In the genomic region with DNA sequence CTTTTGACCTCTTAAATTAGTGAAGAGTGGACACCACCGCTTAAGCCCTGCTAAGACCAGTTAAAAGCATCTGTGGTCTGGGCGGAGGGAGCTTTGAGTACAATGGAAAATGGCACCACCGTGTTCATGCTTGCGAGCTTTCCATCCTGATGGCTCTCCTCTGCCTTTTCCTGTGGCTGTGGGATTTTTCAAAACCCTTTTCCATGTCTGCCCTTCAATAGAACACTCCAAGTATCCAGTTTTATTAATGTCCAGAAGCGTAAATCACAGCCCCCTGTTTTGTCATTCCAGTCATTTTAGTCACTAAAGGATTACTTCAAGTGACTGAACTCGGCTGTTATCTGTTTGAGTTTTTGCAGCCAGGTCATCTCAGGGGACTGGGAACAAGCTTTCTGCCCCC, we compare ENCODE assay signal across 29 cellular contexts.
"Had no signal": no experiment of that assay in that cellular context is flagged by ENCODE, and none has a peak within 500 bp of the region (broad histone marks: within the 10 kb centered on the region; RNA-seq: fewer than 3 reads in every experiment).

No MANE protein-coding gene starts in this region.

- H3K9ac ChIP-seq: parathyroid adenoma had no signal

- H3K27ac Mint-ChIP-seq: naive thymus-derived CD4-positive, alpha-beta T cell; natural killer cell; nephron; stimulated activated effector memory CD8-positive, alpha-beta T cell treated with anti-CD3 and anti-CD28 coated beads, Interleukin-12 subunit alpha, Interleukin-12 subunit beta, amount 100 ng/mL, for 72 hours; stimulated activated naive B cell treated with anti-CD40 and anti-IgM and Interleukin-4, amounts not matched to agents 10 μg/mL and 1 μg/mL and 100 μg/mL, for 72 hours; stimulated activated naive CD8-positive, alpha-beta T cell treated with anti-CD3 and anti-CD28 coated beads, Interleukin-15, Interleukin-2, amounts not matched to agents 100 ng/mL and 50 ng/mL, for 24 hours had no signal

- H3K79me2 ChIP-seq: parathyroid adenoma had no signal

- H2AFZ ChIP-seq: parathyroid adenoma had no signal

- DNase-seq: naive thymus-derived CD4-positive, alpha-beta T cell; natural killer cell; occipital lobe; ovary; posterior cingulate gyrus; right cardiac atrium; right lobe of liver; sigmoid colon; spleen; stimulated activated CD4-positive, alpha-beta T cell treated with anti-CD3 and anti-CD28 coated beads, Interleukin-12 subunit alpha, Interleukin-12 subunit beta, amount 100 ng/mL, for 4 hours; stimulated activated CD4-positive, alpha-beta T cell treated with anti-CD3 and anti-CD28 coated beads, Interleukin-1b, Interleukin-23, amount 100 ng/mL, for 48 hours; stimulated activated CD4-positive, alpha-beta T cell treated with anti-CD3 and anti-CD28 coated beads, Interleukin-2, amount 100 ng/mL, for 48 hours; stimulated activated CD4-positive, alpha-beta T cell treated with anti-CD3 and anti-CD28 coated beads, Interleukin-4, amount 100 ng/mL, for 24 hours; stimulated activated naive B cell treated with anti-CD40 and anti-IgM and Interleukin-4, amounts not matched to agents 10 μg/mL and 1 μg/mL and 100 μg/mL, for 72 hours; stimulated activated naive CD4-positive, alpha-beta T cell treated with Interleukin-2 at 50 U/mL for 16 hours; stomach; thyroid gland; trophoblast cell; upper lobe of left lung had no signal

- H3K27me3 Mint-ChIP-seq: naive thymus-derived CD4-positive, alpha-beta T cell; stimulated activated naive B cell treated with anti-CD40 and anti-IgM and Interleukin-4, amounts not matched to agents 10 μg/mL and 1 μg/mL and 100 μg/mL, for 72 hours; stimulated activated naive CD8-positive, alpha-beta T cell treated with anti-CD3 and anti-CD28 coated beads, Interleukin-15, Interleukin-2, amounts not matched to agents 100 ng/mL and 50 ng/mL, for 24 hours had no signal

- H3K4me2 ChIP-seq: smooth muscle cell had no signal

- H3K36me3 ChIP-seq: ovary, prostate gland, sigmoid colon, thoracic aorta, thyroid gland, upper lobe of left lung, vagina had no signal

- ATAC-seq: naive thymus-derived CD4-positive, alpha-beta T cell; natural killer cell; right cardiac atrium; right lobe of liver; stimulated activated effector memory CD8-positive, alpha-beta T cell treated with anti-CD3 and anti-CD28 coated beads, Interleukin-12 subunit alpha, Interleukin-12 subunit beta, amount 100 ng/mL, for 72 hours; stimulated activated naive B cell treated with anti-CD40 and anti-IgM and Interleukin-4, amounts not matched to agents 10 μg/mL and 1 μg/mL and 100 μg/mL, for 72 hours had no signal

- H3K4me1 ChIP-seq: parathyroid adenoma, prostate gland, right lobe of liver, sigmoid colon, spleen, stomach, thyroid gland, tibial nerve, upper lobe of left lung, vagina had no signal

- H3K27ac ChIP-seq: ovary, parathyroid adenoma, prostate gland, right lobe of liver, sigmoid colon, skin epidermis, spleen, stomach, thoracic aorta, thyroid gland, tibial nerve, upper lobe of left lung, vagina had no signal

- H3K36me3 Mint-ChIP-seq: natural killer cell; stimulated activated effector memory CD8-positive, alpha-beta T cell treated with anti-CD3 and anti-CD28 coated beads, Interleukin-12 subunit alpha, Interleukin-12 subunit beta, amount 100 ng/mL, for 72 hours had no signal

- H3K9me3 Mint-ChIP-seq: natural killer cell; nephron; stimulated activated naive B cell treated with anti-CD40 and anti-IgM and Interleukin-4, amounts not matched to agents 10 μg/mL and 1 μg/mL and 100 μg/mL, for 72 hours had no signal

- H3K9me3 ChIP-seq: ovary, prostate gland, right lobe of liver, sigmoid colon, spleen, stomach, thoracic aorta, thyroid gland, tibial nerve, upper lobe of left lung, vagina had no signal

- H3K27me3 ChIP-seq: ovary, right lobe of liver, sigmoid colon, spleen, stomach, thyroid gland, tibial nerve, upper lobe of left lung, vagina had no signal

- H3K4me3 Mint-ChIP-seq: naive thymus-derived CD4-positive, alpha-beta T cell; natural killer cell; nephron; stimulated activated effector memory CD8-positive, alpha-beta T cell treated with anti-CD3 and anti-CD28 coated beads, Interleukin-12 subunit alpha, Interleukin-12 subunit beta, amount 100 ng/mL, for 72 hours; stimulated activated naive B cell treated with anti-CD40 and anti-IgM and Interleukin-4, amounts not matched to agents 10 μg/mL and 1 μg/mL and 100 μg/mL, for 72 hours; stimulated activated naive CD8-positive, alpha-beta T cell treated with anti-CD3 and anti-CD28 coated beads, Interleukin-15, Interleukin-2, amounts not matched to agents 100 ng/mL and 50 ng/mL, for 24 hours had no signal

- H3K4me3 ChIP-seq: ovary, prostate gland, right lobe of liver, sigmoid colon, skin epidermis, smooth muscle cell, spleen, stomach, thoracic aorta, thyroid gland, tibial nerve, upper lobe of left lung, vagina had no signal
